Comparison of ENCODE assay signal across 8 cellular contexts in genomic region chr11:45771942-45772522, GRCh38. TPM values are rescaled to one million over a fixed set of nuclear protein-coding genes. Genes with fewer than 3 reads are reported as not detected.
DNase-seq lines count a peak whose midpoint lies in the region; ATAC-seq and TF ChIP-seq lines count a peak whose summit lies in the region.

No MANE protein-coding gene starts in this region.

- peaks cover 13% of the 10 kb centered on the region for H3K27me3 ChIP-seq in PC-3 (ENCODE audit: low read length)
- H3K27me3 ChIP-seq in fibroblast of lung (ENCODE audit: control insufficient read depth, insufficient read depth, low read length) = no peaks in the 10 kb centered on the region

- H3K79me2 ChIP-seq in PC-3 (ENCODE audit: low read length) (no peaks in the 10 kb centered on the region), fibroblast of lung (ENCODE audit: control insufficient read depth, insufficient read depth, low read length) (no peaks in the 10 kb centered on the region)

- peak overlapping the region; percentile 98 for H2AFZ ChIP-seq in PC-3 (ENCODE audit: low read length)
- H2AFZ ChIP-seq in fibroblast of lung (ENCODE audit: low read length) = peak overlapping the region; percentile 95

- H3K4me3 Mint-ChIP-seq in naive thymus-derived CD8-positive, alpha-beta T cell = peak overlapping the region; percentile 87 to 99 (median 92)
- peak overlapping the region; percentile 85 for H3K4me3 Mint-ChIP-seq in stimulated activated memory B cell treated with anti-CD40 and anti-IgM and Interleukin-4, amounts not matched to agents 10 μg/mL and 1 μg/mL and 100 μg/mL, for 72 hours

- H3K27me3 Mint-ChIP-seq in naive thymus-derived CD8-positive, alpha-beta T cell = no peaks in the 10 kb centered on the region
- H3K27me3 Mint-ChIP-seq in stimulated activated memory B cell treated with anti-CD40 and anti-IgM and Interleukin-4, amounts not matched to agents 10 μg/mL and 1 μg/mL and 100 μg/mL, for 72 hours = no peaks in the 10 kb centered on the region

- H3F3A ChIP-seq in PC-3 (ENCODE audit: low read length, unreplicated experiment) = no peaks in the 10 kb centered on the region

- H3K4me3 ChIP-seq in PC-3 (ENCODE audit: low read length) (peak overlapping the region; percentile 76), fibroblast of lung (replicated peaks in 1 of 4; ENCODE audit: control extremely low read depth in 1 of 4, insufficient read depth in 1 of 4, low read depth in 3 of 4, low read length in 4 of 4) (peak overlapping the region; percentile 42 to 79 (median 48))

- H4K20me1 ChIP-seq in PC-3 (ENCODE audit: low read length) (no peaks in the 10 kb centered on the region), fibroblast of lung (ENCODE audit: control insufficient read depth, extremely low read depth, insufficient read depth, low read length) (no peaks in the 10 kb centered on the region)

- CTCF ChIA-PET in PC-3 (lab: Charles Lee) = interaction anchor here (0.5 to 1.9 kb wide), 9 partner anchors 24 to 1579 kb away, joined by 3 to 15 read pairs (median 6); partner anchors contain the start of gene SLC35C1

- no peaks in the 10 kb centered on the region for H3K9me3 Mint-ChIP-seq in naive thymus-derived CD8-positive, alpha-beta T cell
- H3K9me3 Mint-ChIP-seq in stimulated activated memory B cell treated with anti-CD40 and anti-IgM and Interleukin-4, amounts not matched to agents 10 μg/mL and 1 μg/mL and 100 μg/mL, for 72 hours = no peaks in the 10 kb centered on the region

- no peaks in the 10 kb centered on the region for H3K4me1 ChIP-seq in PC-3 (ENCODE audit: insufficient read depth, low read length)
- H3K4me1 ChIP-seq in fibroblast of lung (ENCODE audit: control insufficient read depth, extremely low read depth, insufficient read depth, low read length) = peaks cover 2% of the 10 kb centered on the region

- peak; percentile 78 for TF ChIP-seq CTCF in PC-3 (conservative IDR thresholded peaks at IDR 0.05; ENCODE audit: low read depth, low read length)
- TF ChIP-seq CTCF in fibroblast of lung (conservative IDR thresholded peaks at IDR 0.05 in 1 of 2, IDR thresholded peaks at IDR 0.05 in 1 of 2; ENCODE audit: low read depth in 1 of 2, low read length in 2 of 2) = peak; percentile 72 to 86

- H3K9me2 ChIP-seq in PC-3 (replicated peaks; ENCODE audit: low read length) = no peaks in the 10 kb centered on the region

- no peaks in the 10 kb centered on the region for H3K9me3 ChIP-seq in PC-3 (ENCODE audit: low read length)
- H3K9me3 ChIP-seq in fibroblast of lung (ENCODE audit: control insufficient read depth, insufficient read depth, low read depth, low read length) = no peaks in the 10 kb centered on the region

- H3K36me3 ChIP-seq in PC-3 (ENCODE audit: low read depth, low read length) = no peaks in the 10 kb centered on the region
- H3K36me3 ChIP-seq in fibroblast of lung (ENCODE audit: control insufficient read depth, insufficient read depth, low read length) = no peaks in the 10 kb centered on the region

- no peak overlapping the region for H3K9ac ChIP-seq in PC-3 (ENCODE audit: low read length)
- H3K9ac ChIP-seq in fibroblast of lung (ENCODE audit: insufficient read depth, low read length) = peak overlapping the region; percentile 20

- H3K27ac Mint-ChIP-seq in naive thymus-derived CD8-positive, alpha-beta T cell = peak overlapping the region in 9 of 10 donors; percentile 74 to 95 (median 85)
- H3K27ac Mint-ChIP-seq in stimulated activated memory B cell treated with anti-CD40 and anti-IgM and Interleukin-4, amounts not matched to agents 10 μg/mL and 1 μg/mL and 100 μg/mL, for 72 hours = peak overlapping the region; percentile 33

- H3K4me2 ChIP-seq in PC-3 (ENCODE audit: low read length) (peak overlapping the region; percentile 96), fibroblast of lung (ENCODE audit: extremely low read depth, insufficient read depth, low read length) (peak overlapping the region; percentile 98)

- peak; percentile 96 for DNase-seq in D341Med (ENCODE audit: low spot score)
- peak; percentile 86 for DNase-seq in HuH-7.5 (ENCODE audit: low spot score)
- peak; percentile 78 for DNase-seq in PC-3
- peak; percentile 92 to 94 for DNase-seq in activated T-cell treated with anti-CD3 and anti-CD28 coated beads, Interleukin-2, amount 50 U/mL, for 48 hours
- peak; percentile 58 to 65 for DNase-seq in fibroblast of lung (ENCODE audit: low read depth in 2 of 2)
- peak in 9 of 10 donors; percentile 68 to 83 (median 76) for DNase-seq in naive thymus-derived CD8-positive, alpha-beta T cell

- H3K27ac ChIP-seq in PC-3 (ENCODE audit: low read length) (no peak overlapping the region), fibroblast of lung (ENCODE audit: insufficient read depth, low read length) (no peak overlapping the region)

- intact Hi-C loops in PC-3 (cut with micrococcal nuclease) = loop anchor here (10.0 kb wide), 1 partner anchor 437 kb away; no protein-coding TSS in a partner anchor

- POLR2A ChIA-PET in PC-3 (lab: Charles Lee; ENCODE audit: unreplicated experiment) = no interaction called here
- POLR2A ChIA-PET in naive thymus-derived CD8-positive, alpha-beta T cell (lab: Charles Lee) = interaction anchor here (1.3 to 1.8 kb wide), 2 partner anchors 32 to 75 kb away, joined by 3 to 9 read pairs; partner anchors contain the start of genes CRY2 and SLC35C1

- H3K36me3 Mint-ChIP-seq in naive thymus-derived CD8-positive, alpha-beta T cell = no peaks in the 10 kb centered on the region
- H3K36me3 Mint-ChIP-seq in stimulated activated memory B cell treated with anti-CD40 and anti-IgM and Interleukin-4, amounts not matched to agents 10 μg/mL and 1 μg/mL and 100 μg/mL, for 72 hours = no peaks in the 10 kb centered on the region

- ATAC-seq in GM21515 (IDR thresholded peaks at IDR 0.05; ENCODE audit: unreplicated experiment) (peak; percentile 85), PC-3 (peak; percentile 95)
- ATAC-seq in naive thymus-derived CD8-positive, alpha-beta T cell = peak; percentile 87 to 90
- ATAC-seq in stimulated activated memory B cell treated with anti-CD40 and anti-IgM and Interleukin-4, amounts not matched to agents 10 μg/mL and 1 μg/mL and 100 μg/mL, for 72 hours = peak; percentile 90

- H3K4me1 Mint-ChIP-seq in naive thymus-derived CD8-positive, alpha-beta T cell = peaks cover 11 to 21% (median 16%) of the 10 kb centered on the region in 4 donors
- H3K4me1 Mint-ChIP-seq in stimulated activated memory B cell treated with anti-CD40 and anti-IgM and Interleukin-4, amounts not matched to agents 10 μg/mL and 1 μg/mL and 100 μg/mL, for 72 hours = peaks cover 20% of the 10 kb centered on the region

- no TSS peak for BruUV-seq in PC-3 (replicated peaks; lab: Mats Ljungman, UMichigan)

RNA-seq across cellular contexts. Expression of gene SLC35C1, which starts 32.9 kb away (rescaled TPM):
- total RNA-seq in PC-3 (2014; rRNA removed) (9.5 and 13.5 TPM in 2 replicates), fibroblast of lung (10.4 and 11.8 TPM in 2 replicates)
- polyA plus RNA-seq in fibroblast of lung = 6.7 and 6.9 TPM in 2 replicates
- polyA plus RNA-seq in fibroblast of lung (2012) = 23.8 TPM in 2 replicates
- polyA minus RNA-seq in fibroblast of lung (ENCODE audit: low replicate concordance) = 24.0 and 26.9 TPM in 2 replicates
- total RNA-seq in naive thymus-derived CD8-positive, alpha-beta T cell = 10 to 100 TPM; 11.8 to 12.3 TPM
- polyA plus RNA-seq in naive thymus-derived CD8-positive, alpha-beta T cell = 10 to 100 TPM in 1 of 3 donors, 1 to 10 TPM in 2; 5.6 to 10.0 (median 8.4) TPM
